12 cellular contexts compared by ENCODE assay signal in genomic region chr2:132438650-132439030, GRCh38.
DNase-seq lines count a peak whose midpoint lies in the region; ATAC-seq lines count a peak whose summit lies in the region.
"Had no signal": no experiment of that assay in that cellular context is flagged by ENCODE, and none has a peak within 500 bp of the region (broad histone marks: within the 10 kb centered on the region; RNA-seq: fewer than 3 reads in every experiment).

No MANE protein-coding gene starts in this region.

- H3K4me1 Mint-ChIP-seq in stimulated activated naive B cell treated with anti-CD40 and anti-IgM and Interleukin-4, amounts not matched to agents 10 μg/mL and 1 μg/mL and 100 μg/mL, for 72 hours: no peaks in the 10 kb centered on the region

- no peak overlapping the region for H3K27ac Mint-ChIP-seq in stimulated activated naive B cell treated with anti-CD40 and anti-IgM and Interleukin-4, amounts not matched to agents 10 μg/mL and 1 μg/mL and 100 μg/mL, for 72 hours

- peak overlapping the region; percentile 58 for H3K4me3 ChIP-seq in SK-N-MC
- H3K4me3 ChIP-seq: stomach had no signal

- H3K36me3 Mint-ChIP-seq in stimulated activated naive B cell treated with anti-CD40 and anti-IgM and Interleukin-4, amounts not matched to agents 10 μg/mL and 1 μg/mL and 100 μg/mL, for 72 hours: no peaks in the 10 kb centered on the region

- ATAC-seq in HG03025 (IDR thresholded peaks at IDR 0.05; ENCODE audit: low FRiP score, unreplicated experiment) (no peak), GM21723 (IDR thresholded peaks at IDR 0.05; ENCODE audit: unreplicated experiment) (no peak)
- ATAC-seq in stimulated activated naive B cell treated with anti-CD40 and anti-IgM and Interleukin-4, amounts not matched to agents 10 μg/mL and 1 μg/mL and 100 μg/mL, for 72 hours (replicated peaks): no peak
- ATAC-seq: left lobe of liver, sciatic nerve had no signal

- H3K36me3 ChIP-seq in SK-N-MC (ENCODE audit: insufficient read depth, low read length): no peaks in the 10 kb centered on the region
- H3K36me3 ChIP-seq: stomach had no signal

- H3K4me3 Mint-ChIP-seq in stimulated activated naive B cell treated with anti-CD40 and anti-IgM and Interleukin-4, amounts not matched to agents 10 μg/mL and 1 μg/mL and 100 μg/mL, for 72 hours: no peak overlapping the region

- H3K9ac ChIP-seq in SK-N-MC (ENCODE audit: insufficient read length): no peak overlapping the region

- H3K27me3 Mint-ChIP-seq in stimulated activated naive B cell treated with anti-CD40 and anti-IgM and Interleukin-4, amounts not matched to agents 10 μg/mL and 1 μg/mL and 100 μg/mL, for 72 hours: no peaks in the 10 kb centered on the region

- H3K27ac ChIP-seq in SK-N-MC: peak overlapping the region; percentile 89
- H3K27ac ChIP-seq: stomach had no signal

- DNase-seq in 8988T (peak; percentile 33), GM04504 (ENCODE audit: low read depth) (peak; percentile 81), SK-N-MC (ENCODE audit: low read depth, low spot score) (peak; percentile 89), fibroblast of the conjunctiva (ENCODE audit: low read depth) (peak; percentile 78), MV-4-11 (lab: John Stamatoyannopoulos, UW) (no peak)
- no peak for DNase-seq in stimulated activated naive B cell treated with anti-CD40 and anti-IgM and Interleukin-4, amounts not matched to agents 10 μg/mL and 1 μg/mL and 100 μg/mL, for 72 hours
- DNase-seq: Kasumi-1, stomach had no signal

- H3K9me3 ChIP-seq in SK-N-MC (ENCODE audit: low read depth, low read length): no peaks in the 10 kb centered on the region
- H3K9me3 ChIP-seq: stomach had no signal

- H3K9me3 Mint-ChIP-seq in stimulated activated naive B cell treated with anti-CD40 and anti-IgM and Interleukin-4, amounts not matched to agents 10 μg/mL and 1 μg/mL and 100 μg/mL, for 72 hours: peaks cover 0 to 1% of the 10 kb centered on the region in 2 donors

Comparison
In these comparisons a context has a peak if more than half of its experiments do, and no peak if none do; other contexts are left out.
1. DNase-seq: peak in 8988T (single experiment), GM04504 (single experiment), SK-N-MC (single experiment) and fibroblast of the conjunctiva (single experiment); none in MV-4-11 (single experiment) and stimulated activated naive B cell treated with anti-CD40 and anti-IgM and Interleukin-4, amounts not matched to agents 10 μg/mL and 1 μg/mL and 100 μg/mL, for 72 hours (single experiment).